In the genomic region with DNA sequence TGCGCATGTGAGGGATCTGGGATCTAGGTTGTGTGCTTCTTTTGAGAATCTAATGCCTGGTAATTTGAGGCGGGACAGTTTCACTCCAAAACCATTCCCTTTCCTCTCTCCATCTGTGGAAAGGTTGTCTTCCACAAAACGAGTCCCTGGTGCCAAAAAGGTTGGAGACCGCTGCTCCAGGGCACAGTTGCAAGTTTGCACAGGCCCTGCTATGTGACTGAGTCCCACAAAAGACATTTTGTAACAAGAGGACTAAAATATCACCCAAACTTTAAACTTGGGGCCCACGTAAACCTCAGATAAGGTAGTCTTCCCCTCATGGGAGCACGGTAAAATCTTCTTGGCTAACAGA, we compare ENCODE assay signal across 18 cellular contexts. TPM values are rescaled to one million over a fixed set of nuclear protein-coding genes. Genes with fewer than 3 reads are reported as not detected.
DNase-seq lines count a peak whose midpoint lies in the region; ATAC-seq, FAIRE-seq and TF ChIP-seq lines count a peak whose summit lies in the region.
"Had no signal": no experiment of that assay in that cellular context is flagged by ENCODE, and none has a peak within 500 bp of the region (broad histone marks: within the 10 kb centered on the region; RNA-seq: fewer than 3 reads in every experiment).

No MANE protein-coding gene starts in this region.

- POLR2A ChIA-PET in HepG2 (lab: Yijun Ruan, JAX): interaction anchor here (0.9 to 1.9 kb wide), 6 partner anchors 11 to 67 kb away, joined by 3 to 8 read pairs (median 4); a partner anchor contains a TSS

- DNase-seq in HepG2 (ENCODE audit: low spot score): no peak
- DNase-seq in right lobe of liver: no peak
- peak in 1 of 2 donors; percentile 85 for DNase-seq in breast epithelium (ENCODE audit: low spot score in 2 of 2)
- no peak for DNase-seq in keratinocyte (ENCODE audit: low read depth, low spot score)
- no peak for DNase-seq in smooth muscle cell (lab: John Stamatoyannopoulos, UW; ENCODE audit: unreplicated experiment)
- no peak for DNase-seq in activated CD4-positive, alpha-beta T cell treated with anti-CD3 and anti-CD28 coated beads, Interleukin-2, amount 10 ng/mL, durations not matched to agents 24 days and 14 days
- DNase-seq in T-helper 2 cell: no peak
- DNase-seq in NCI-H524 treated with DMSO at 0.1 percent for 48 hours (lab: John Stamatoyannopoulos, UW): no peak
- DNase-seq: DMS79, HCEC 1CT, KBM-7, NCI-H1092 treated with DMSO at 0.1 percent for 48 hours, NCI-H1694 treated with DMSO at 0.1 percent for 48 hours, NCI-H345, Peyer's patch, SIG-M5 had no signal

- no peak overlapping the region for H3K4me3 Mint-ChIP-seq in activated CD4-positive, alpha-beta T cell treated with anti-CD3 and anti-CD28 coated beads, Interleukin-2, amount 10 ng/mL, durations not matched to agents 24 days and 14 days
- H3K4me3 Mint-ChIP-seq: CD14-positive monocyte had no signal

- no peak for ATAC-seq in HepG2
- ATAC-seq in right lobe of liver: no peak

- no peak overlapping the region for H3K27ac Mint-ChIP-seq in activated CD4-positive, alpha-beta T cell treated with anti-CD3 and anti-CD28 coated beads, Interleukin-2, amount 10 ng/mL, durations not matched to agents 24 days and 14 days
- H3K27ac Mint-ChIP-seq: CD14-positive monocyte had no signal

- WGBS in HepG2 (ENCODE audit: low lambda C conversion rate): 18% methylated on average over 6 of the region's 6 CpGs
- 86% methylated on average over 4 of the region's 6 CpGs for WGBS in right lobe of liver (ENCODE audit: insufficient coverage, low coverage, low lambda C conversion rate, missing lambda C conversion rate)
- 67% methylated on average over 6 of the region's 6 CpGs for WGBS in smooth muscle cell (ENCODE audit: low lambda C conversion rate)

- H3K4me3 ChIP-seq in HepG2 (replicated peaks in 1 of 3; ENCODE audit: insufficient read depth in 1 of 3, low read depth in 2 of 3, low read length in 3 of 3): peak overlapping the region; percentile 34 to 55 (median 45)
- no peak overlapping the region for H3K4me3 ChIP-seq in right lobe of liver
- H3K4me3 ChIP-seq in breast epithelium: no peak overlapping the region
- H3K4me3 ChIP-seq in keratinocyte (ENCODE audit: control insufficient read depth in 2 of 3, extremely low read depth in 1 of 3, insufficient read depth in 2 of 3, low read depth in 1 of 3, low read length in 3 of 3): peak overlapping the region in 1 of 3 experiments; percentile 6
- no peak overlapping the region for H3K4me3 ChIP-seq in smooth muscle cell
- H3K4me3 ChIP-seq: Peyer's patch had no signal

- no peaks in the 10 kb centered on the region for H3K36me3 ChIP-seq in HepG2 (replicated peaks in 1 of 2; ENCODE audit: control insufficient read depth in 1 of 2, insufficient read depth in 2 of 2, low read length in 2 of 2)
- H3K36me3 ChIP-seq in right lobe of liver: no peaks in the 10 kb centered on the region
- no peaks in the 10 kb centered on the region for H3K36me3 ChIP-seq in breast epithelium
- H3K36me3 ChIP-seq in keratinocyte (ENCODE audit: control insufficient read depth in 2 of 2, extremely low read depth in 1 of 2, insufficient read depth in 2 of 2, low read length in 2 of 2): no peaks in the 10 kb centered on the region
- H3K36me3 ChIP-seq in smooth muscle cell (ENCODE audit: low read depth): no peaks in the 10 kb centered on the region
- H3K36me3 ChIP-seq: Peyer's patch had no signal

- TF ChIP-seq CTCF in HepG2 (CRISPR knock-in tag; IDR thresholded peaks at IDR 0.05) (no peak), right lobe of liver (IDR thresholded peaks at IDR 0.05) (no peak), breast epithelium (IDR thresholded peaks at IDR 0.05) (no peak), keratinocyte (optimal IDR thresholded peaks at IDR 0.05 in 1 of 3, IDR thresholded peaks at IDR 0.05 in 1 of 3, conservative IDR thresholded peaks at IDR 0.05 in 1 of 3; ENCODE audit: extremely low read depth in 1 of 3, insufficient read depth in 2 of 3, low read length in 3 of 3) (no peak), smooth muscle cell (IDR thresholded peaks at IDR 0.05; ENCODE audit: borderline replicate concordance, insufficient read depth, poor library complexity, severe bottlenecking) (no peak)

- H3K79me2 ChIP-seq in HepG2 (ENCODE audit: insufficient read depth, low read length): no peaks in the 10 kb centered on the region
- no peaks in the 10 kb centered on the region for H3K79me2 ChIP-seq in keratinocyte (ENCODE audit: control insufficient read depth, insufficient read depth, low read length)
- no peaks in the 10 kb centered on the region for H3K79me2 ChIP-seq in smooth muscle cell (ENCODE audit: low read depth)

- no peaks in the 10 kb centered on the region for H3K9me3 Mint-ChIP-seq in activated CD4-positive, alpha-beta T cell treated with anti-CD3 and anti-CD28 coated beads, Interleukin-2, amount 10 ng/mL, durations not matched to agents 24 days and 14 days

- no peak for TF ChIP-seq EP300 in HepG2 (IDR thresholded peaks at IDR 0.05; ENCODE audit: low read depth in 2 of 2, low read length in 2 of 2)
- TF ChIP-seq EP300 in HepG2 (CRISPR knock-in tag; IDR thresholded peaks at IDR 0.05; ENCODE audit: borderline replicate concordance): no peak

- H3K4me1 Mint-ChIP-seq in activated CD4-positive, alpha-beta T cell treated with anti-CD3 and anti-CD28 coated beads, Interleukin-2, amount 10 ng/mL, durations not matched to agents 24 days and 14 days: peaks cover 20% of the 10 kb centered on the region

- peaks cover 5% of the 10 kb centered on the region for H3K27me3 Mint-ChIP-seq in activated CD4-positive, alpha-beta T cell treated with anti-CD3 and anti-CD28 coated beads, Interleukin-2, amount 10 ng/mL, durations not matched to agents 24 days and 14 days

- intact Hi-C loops in HepG2 (cut with micrococcal nuclease; ENCODE audit: unreplicated experiment): no loop called here
- intact Hi-C loops in right lobe of liver (cut with DNase I): no loop called here
- intact Hi-C loops in breast epithelium (cut with DNase I; ENCODE audit: low total_unique reads): no loop called here
- intact Hi-C loops in activated CD4-positive, alpha-beta T cell treated with anti-CD3 and anti-CD28 coated beads, Interleukin-2, amount 10 ng/mL, durations not matched to agents 24 days and 14 days (cut with micrococcal nuclease): no loop called here

- no TSS peak for BruUV-seq in HepG2 (replicated peaks; lab: Mats Ljungman, UMichigan)

- H3K4me1 ChIP-seq in HepG2 (ENCODE audit: insufficient read depth, low read length) (peaks cover 45% of the 10 kb centered on the region), right lobe of liver (peaks cover 0 to 21% (median 11%) of the 10 kb centered on the region in 4 donors), breast epithelium (peaks cover 0 to 10% of the 10 kb centered on the region in 2 donors), keratinocyte (ENCODE audit: control insufficient read depth, extremely low read depth, insufficient read depth, low read length) (peaks cover 34% of the 10 kb centered on the region), smooth muscle cell (ENCODE audit: low read depth) (peaks cover 20% of the 10 kb centered on the region)

- H3K4me2 ChIP-seq in HepG2 (ENCODE audit: low read depth, low read length) (peak overlapping the region; percentile 66), keratinocyte (ENCODE audit: control insufficient read depth, extremely low read depth, insufficient read depth, low read depth, low read length) (peak overlapping the region; percentile 59), smooth muscle cell (no peak overlapping the region)

- peaks cover 14% of the 10 kb centered on the region for H3F3A ChIP-seq in smooth muscle cell (ENCODE audit: low read depth)

- no peak for TF ChIP-seq POLR2A in HepG2 (IDR thresholded peaks at IDR 0.05; ENCODE audit: insufficient read depth in 1 of 2, low read depth in 2 of 2, low read length in 2 of 2)
- TF ChIP-seq POLR2A in right lobe of liver (IDR thresholded peaks at IDR 0.05): no peak
- no peak for TF ChIP-seq POLR2A in breast epithelium (IDR thresholded peaks at IDR 0.05)

- H3K9ac ChIP-seq in HepG2 (ENCODE audit: insufficient read depth, low read depth, low read length): peak overlapping the region; percentile 58
- H3K9ac ChIP-seq in keratinocyte (ENCODE audit: control insufficient read depth, extremely low read depth, insufficient read depth, low read length): peak overlapping the region; percentile 43
- no peak overlapping the region for H3K9ac ChIP-seq in smooth muscle cell (ENCODE audit: low read depth)

- H2AFZ ChIP-seq in HepG2 (ENCODE audit: low read length) (peak overlapping the region; percentile 73), keratinocyte (ENCODE audit: control insufficient read depth, low read length) (peak overlapping the region; percentile 55), smooth muscle cell (ENCODE audit: low read depth) (peak overlapping the region; percentile 70)

- H3K27me3 ChIP-seq in HepG2 (ENCODE audit: control insufficient read depth in 1 of 2, insufficient read depth in 2 of 2, low read length in 2 of 2) (no peaks in the 10 kb centered on the region), right lobe of liver (no peaks in the 10 kb centered on the region), breast epithelium (no peaks in the 10 kb centered on the region), keratinocyte (ENCODE audit: control insufficient read depth, extremely low read depth, insufficient read depth, low read length) (no peaks in the 10 kb centered on the region), smooth muscle cell (ENCODE audit: low read depth) (no peaks in the 10 kb centered on the region)
- H3K27me3 ChIP-seq: Peyer's patch had no signal

- dilution Hi-C loops in keratinocyte (cut with MboI; ENCODE audit: extremely low pct_ligation_motif_present, low sequenced_read_pairs): no loop called here

- FAIRE-seq in HepG2 (lab: Jason Lieb, UNC) (peak; percentile 72), keratinocyte (lab: Jason Lieb, UNC) (peak; percentile 75)
- FAIRE-seq: GM12891 had no signal

- H3K9me1 ChIP-seq in keratinocyte (ENCODE audit: control insufficient read depth, extremely low read depth, insufficient read depth, low read length): no peaks in the 10 kb centered on the region

- TF ChIP-seq RAD21 in HepG2 (CRISPR knock-in tag; IDR thresholded peaks at IDR 0.05): no peak

- H4K20me1 ChIP-seq in HepG2 (ENCODE audit: insufficient read depth, low read length): no peaks in the 10 kb centered on the region
- H4K20me1 ChIP-seq in keratinocyte (ENCODE audit: control insufficient read depth, extremely low read depth, insufficient read depth, low read length): no peaks in the 10 kb centered on the region
- no peaks in the 10 kb centered on the region for H4K20me1 ChIP-seq in smooth muscle cell (ENCODE audit: low read depth)

- CTCF ChIA-PET in HepG2 (lab: Yijun Ruan, JAX; ENCODE audit: low intra/inter-chr PET ratio, low total read pairs): no interaction called here

- H3K27ac ChIP-seq in HepG2 (ENCODE audit: extremely low read length, insufficient read depth, low read length) (peak overlapping the region; percentile 34), right lobe of liver (no peak overlapping the region), breast epithelium (peak overlapping the region; percentile 58 to 84), keratinocyte (ENCODE audit: control insufficient read depth, insufficient read depth, low read length) (peak overlapping the region; percentile 41), smooth muscle cell (ENCODE audit: low read depth) (peak overlapping the region; percentile 30)
- H3K27ac ChIP-seq: Peyer's patch had no signal

- no peaks in the 10 kb centered on the region for H3K36me3 Mint-ChIP-seq in activated CD4-positive, alpha-beta T cell treated with anti-CD3 and anti-CD28 coated beads, Interleukin-2, amount 10 ng/mL, durations not matched to agents 24 days and 14 days (ENCODE audit: low read depth)
- H3K36me3 Mint-ChIP-seq: CD14-positive monocyte had no signal

- H3K9me3 ChIP-seq in HepG2 (ENCODE audit: low read length) (no peaks in the 10 kb centered on the region), right lobe of liver (no peaks in the 10 kb centered on the region), breast epithelium (no peaks in the 10 kb centered on the region), keratinocyte (ENCODE audit: control insufficient read depth, low read depth, low read length) (no peaks in the 10 kb centered on the region), smooth muscle cell (replicated peaks; ENCODE audit: low read depth) (no peaks in the 10 kb centered on the region)
- H3K9me3 ChIP-seq: Peyer's patch had no signal

- in situ Hi-C loops in HepG2 (cut with HindIII; ENCODE audit: extremely low pct_ligation_motif_present, low pct_unique_long_range_greater_than_20kb): no loop called here

RNA-seq across cellular contexts. Expression of a gene that starts 5.8 kb away (rescaled TPM):
- 7.7 and 8.1 TPM in 2 replicates for total RNA-seq in HepG2 (2016; rRNA removed; fragmentation: Illumina TruSeq; extraction: Trizol)
- total RNA-seq in HepG2 (2016; cell fraction: cytosol; rRNA removed; fragmentation: Illumina TruSeq; extraction: Trizol; ENCODE audit: low read depth): 1.2 TPM in 2 replicates
- total RNA-seq in HepG2 (2016; cell fraction: insoluble cytoplasmic fraction; rRNA removed; fragmentation: Illumina TruSeq; extraction: Trizol): 8.0 and 8.1 TPM in 2 replicates
- total RNA-seq in HepG2 (2016; cell fraction: membrane; rRNA removed; fragmentation: Illumina TruSeq; extraction: Trizol): 3.0 and 4.0 TPM in 2 replicates
- 10.3 and 11.5 TPM in 2 replicates for total RNA-seq in HepG2 (2016; cell fraction: nucleus; rRNA removed; fragmentation: Illumina TruSeq; extraction: Trizol)
- 1.8 and 2.9 TPM in 2 replicates for polyA plus RNA-seq in HepG2 (2011; rRNA removed)
- polyA plus RNA-seq in HepG2 (2011; cell fraction: cytosol; rRNA removed): 1.1 TPM in 2 replicates
- polyA plus RNA-seq in HepG2 (2011; cell fraction: nucleus; rRNA removed): 2.0 and 3.3 TPM in 2 replicates
- 2.5 and 4.6 TPM in 2 replicates for polyA plus RNA-seq in HepG2 (2012)
- 0.44 and 0.57 TPM in 2 replicates for polyA plus RNA-seq in HepG2 (2016; cell fraction: cytosol; fragmentation: Illumina TruSeq; extraction: Trizol; ENCODE audit: low read depth)
- 7.1 and 7.8 TPM in 2 replicates for polyA plus RNA-seq in HepG2 (2016; cell fraction: insoluble cytoplasmic fraction; fragmentation: Illumina TruSeq; extraction: Trizol; ENCODE audit: low read depth)
- polyA plus RNA-seq in HepG2 (2016; cell fraction: membrane; fragmentation: Illumina TruSeq; extraction: Trizol; ENCODE audit: low read depth): 1.4 and 1.7 TPM in 2 replicates
- polyA plus RNA-seq in HepG2 (2016; cell fraction: nucleus; fragmentation: Illumina TruSeq; extraction: Trizol; ENCODE audit: insufficient read depth, low read depth): 19.1 and 20.1 TPM in 2 replicates
- 2.3 and 10.9 TPM in 2 replicates for polyA minus RNA-seq in HepG2 (2011; rRNA and poly(A)+ RNA removed; ENCODE audit: low replicate concordance)
- polyA minus RNA-seq in HepG2 (2011; cell fraction: cytosol; rRNA and poly(A)+ RNA removed): 1.8 and 2.5 TPM in 2 replicates
- polyA minus RNA-seq in HepG2 (2011; cell fraction: nucleus; rRNA and poly(A)+ RNA removed): 3.4 and 5.7 TPM in 2 replicates
- 1 to 10 TPM in 5 of 6 experiments, under 1 TPM in 1; 0.73 to 9.2 (median 2.6) TPM for total RNA-seq in right lobe of liver
- total RNA-seq in breast epithelium: 1 to 10 TPM in 2 of 3 donors, under 1 TPM in 1; 0.98 to 1.8 (median 1.2) TPM
- 0.35 to 2.2 TPM (median 2.0 TPM) in 3 replicates for polyA plus RNA-seq in keratinocyte
- 0.27 TPM for polyA plus RNA-seq in keratinocyte (2011; ENCODE audit: low read depth)
- 0.32 and 0.60 TPM in 2 replicates for polyA plus RNA-seq in keratinocyte (2011; cell fraction: cytosol; rRNA removed)
- polyA plus RNA-seq in keratinocyte (2011; cell fraction: nucleus; rRNA removed): 0.28 and 0.52 TPM in 2 replicates
- 0.23 and 2.7 TPM in 2 replicates for polyA plus RNA-seq in keratinocyte (2012; ENCODE audit: low replicate concordance)
- 0.16 to 1.7 TPM (median 1.5 TPM) in 3 replicates for polyA minus RNA-seq in keratinocyte
- 1.5 TPM for polyA minus RNA-seq in keratinocyte (2011; cell fraction: cytosol; rRNA and poly(A)+ RNA removed)
- 0.21 and 1.2 TPM in 2 replicates for polyA minus RNA-seq in keratinocyte (2011; cell fraction: nucleus; rRNA and poly(A)+ RNA removed)
- 2.8 and 3.9 TPM in 2 replicates for total RNA-seq in smooth muscle cell
- polyA plus RNA-seq in smooth muscle cell: 1.3 and 3.2 TPM in 2 replicates
- total RNA-seq in activated CD4-positive, alpha-beta T cell treated with anti-CD3 and anti-CD28 coated beads, Interleukin-2, amount 10 ng/mL, durations not matched to agents 24 days and 14 days: 21.7 and 22.1 TPM in 2 replicates

RNA-seq across cellular contexts. Expression of a gene that starts 26.0 kb away (rescaled TPM):
- total RNA-seq in HepG2 (2016; rRNA removed; fragmentation: Illumina TruSeq; extraction: Trizol) (14.3 and 16.9 TPM in 2 replicates), right lobe of liver (1 to 10 TPM; 1.4 to 6.2 (median 4.7) TPM), breast epithelium (10 to 100 TPM in 2 of 3 donors, 1 to 10 TPM in 1; 9.7 to 26.6 (median 22.3) TPM), smooth muscle cell (12.1 and 13.5 TPM in 2 replicates)
- total RNA-seq in HepG2 (2016; cell fraction: cytosol; rRNA removed; fragmentation: Illumina TruSeq; extraction: Trizol; ENCODE audit: low read depth): 18.4 and 20.8 TPM in 2 replicates
- total RNA-seq in HepG2 (2016; cell fraction: insoluble cytoplasmic fraction; rRNA removed; fragmentation: Illumina TruSeq; extraction: Trizol): 15.7 TPM in 2 replicates
- 19.9 and 20.6 TPM in 2 replicates for total RNA-seq in HepG2 (2016; cell fraction: membrane; rRNA removed; fragmentation: Illumina TruSeq; extraction: Trizol)
- total RNA-seq in HepG2 (2016; cell fraction: nucleus; rRNA removed; fragmentation: Illumina TruSeq; extraction: Trizol): 7.3 and 8.2 TPM in 2 replicates
- polyA plus RNA-seq in HepG2 (2011; rRNA removed) (21.7 and 26.6 TPM in 2 replicates), keratinocyte (4.5 to 7.7 TPM (median 6.8 TPM) in 3 replicates), smooth muscle cell (26.8 and 28.9 TPM in 2 replicates)
- 20.8 and 23.4 TPM in 2 replicates for polyA plus RNA-seq in HepG2 (2011; cell fraction: cytosol; rRNA removed)
- 12.7 and 13.6 TPM in 2 replicates for polyA plus RNA-seq in HepG2 (2011; cell fraction: nucleus; rRNA removed)
- 42.1 and 46.6 TPM in 2 replicates for polyA plus RNA-seq in HepG2 (2012)
- polyA plus RNA-seq in HepG2 (2016; cell fraction: cytosol; fragmentation: Illumina TruSeq; extraction: Trizol; ENCODE audit: low read depth): 13.3 and 14.9 TPM in 2 replicates
- 23.9 and 25.8 TPM in 2 replicates for polyA plus RNA-seq in HepG2 (2016; cell fraction: insoluble cytoplasmic fraction; fragmentation: Illumina TruSeq; extraction: Trizol; ENCODE audit: low read depth)
- 20.6 and 21.6 TPM in 2 replicates for polyA plus RNA-seq in HepG2 (2016; cell fraction: membrane; fragmentation: Illumina TruSeq; extraction: Trizol; ENCODE audit: low read depth)
- polyA plus RNA-seq in HepG2 (2016; cell fraction: nucleus; fragmentation: Illumina TruSeq; extraction: Trizol; ENCODE audit: insufficient read depth, low read depth): 23.5 and 25.3 TPM in 2 replicates
- 1.4 and 6.0 TPM in 2 replicates for polyA minus RNA-seq in HepG2 (2011; rRNA and poly(A)+ RNA removed; ENCODE audit: low replicate concordance)
- 9.7 and 10.0 TPM in 2 replicates for polyA minus RNA-seq in HepG2 (2011; cell fraction: cytosol; rRNA and poly(A)+ RNA removed)
- 10.3 and 10.7 TPM in 2 replicates for polyA minus RNA-seq in HepG2 (2011; cell fraction: nucleus; rRNA and poly(A)+ RNA removed)
- polyA plus RNA-seq in keratinocyte (2011; ENCODE audit: low read depth): 10.8 TPM
- polyA plus RNA-seq in keratinocyte (2011; cell fraction: cytosol; rRNA removed): 6.6 and 8.4 TPM in 2 replicates
- 6.3 and 8.0 TPM in 2 replicates for polyA plus RNA-seq in keratinocyte (2011; cell fraction: nucleus; rRNA removed)
- 8.4 and 9.3 TPM in 2 replicates for polyA plus RNA-seq in keratinocyte (2012; ENCODE audit: low replicate concordance)
- polyA minus RNA-seq in keratinocyte: 1.0 to 3.3 TPM (median 2.6 TPM) in 3 replicates
- 4.6 TPM for polyA minus RNA-seq in keratinocyte (2011; cell fraction: cytosol; rRNA and poly(A)+ RNA removed)
- polyA minus RNA-seq in keratinocyte (2011; cell fraction: nucleus; rRNA and poly(A)+ RNA removed): 1.4 and 1.9 TPM in 2 replicates
- 8.8 and 9.1 TPM in 2 replicates for total RNA-seq in activated CD4-positive, alpha-beta T cell treated with anti-CD3 and anti-CD28 coated beads, Interleukin-2, amount 10 ng/mL, durations not matched to agents 24 days and 14 days

RNA-seq across cellular contexts. Expression of a gene that starts 40.5 kb away (rescaled TPM):
- total RNA-seq in HepG2 (2016; rRNA removed; fragmentation: Illumina TruSeq; extraction: Trizol) (59.6 and 96.2 TPM in 2 replicates), right lobe of liver (10 to 100 TPM; 28.9 to 48.1 (median 34.3) TPM), breast epithelium (10 to 100 TPM; 21.2 to 25.6 (median 21.3) TPM), smooth muscle cell (15.7 and 25.5 TPM in 2 replicates)
- 187 and 190 TPM in 2 replicates for total RNA-seq in HepG2 (2016; cell fraction: cytosol; rRNA removed; fragmentation: Illumina TruSeq; extraction: Trizol; ENCODE audit: low read depth)
- 58.0 and 98.8 TPM in 2 replicates for total RNA-seq in HepG2 (2016; cell fraction: insoluble cytoplasmic fraction; rRNA removed; fragmentation: Illumina TruSeq; extraction: Trizol)
- total RNA-seq in HepG2 (2016; cell fraction: membrane; rRNA removed; fragmentation: Illumina TruSeq; extraction: Trizol): 218 and 226 TPM in 2 replicates
- total RNA-seq in HepG2 (2016; cell fraction: nucleus; rRNA removed; fragmentation: Illumina TruSeq; extraction: Trizol): 63.3 and 75.6 TPM in 2 replicates
- polyA plus RNA-seq in HepG2 (2011; rRNA removed) (97.4 and 103 TPM in 2 replicates), keratinocyte (12.4 to 20.4 TPM (median 19.8 TPM) in 3 replicates), smooth muscle cell (16.5 and 25.5 TPM in 2 replicates)
- polyA plus RNA-seq in HepG2 (2011; cell fraction: cytosol; rRNA removed): 70.4 and 119 TPM in 2 replicates
- polyA plus RNA-seq in HepG2 (2011; cell fraction: nucleus; rRNA removed): 52.2 and 66.4 TPM in 2 replicates
- 137 and 167 TPM in 2 replicates for polyA plus RNA-seq in HepG2 (2012)
- polyA plus RNA-seq in HepG2 (2016; cell fraction: cytosol; fragmentation: Illumina TruSeq; extraction: Trizol; ENCODE audit: low read depth): 214 and 245 TPM in 2 replicates
- polyA plus RNA-seq in HepG2 (2016; cell fraction: insoluble cytoplasmic fraction; fragmentation: Illumina TruSeq; extraction: Trizol; ENCODE audit: low read depth): 71.1 and 77.0 TPM in 2 replicates
- polyA plus RNA-seq in HepG2 (2016; cell fraction: membrane; fragmentation: Illumina TruSeq; extraction: Trizol; ENCODE audit: low read depth): 233 and 237 TPM in 2 replicates
- 115 and 125 TPM in 2 replicates for polyA plus RNA-seq in HepG2 (2016; cell fraction: nucleus; fragmentation: Illumina TruSeq; extraction: Trizol; ENCODE audit: insufficient read depth, low read depth)
- polyA minus RNA-seq in HepG2 (2011; rRNA and poly(A)+ RNA removed; ENCODE audit: low replicate concordance): 5.1 and 25.0 TPM in 2 replicates
- polyA minus RNA-seq in HepG2 (2011; cell fraction: cytosol; rRNA and poly(A)+ RNA removed): 50.7 and 55.5 TPM in 2 replicates
- 68.4 and 80.7 TPM in 2 replicates for polyA minus RNA-seq in HepG2 (2011; cell fraction: nucleus; rRNA and poly(A)+ RNA removed)
- polyA plus RNA-seq in keratinocyte (2011; ENCODE audit: low read depth): 6.6 TPM
- polyA plus RNA-seq in keratinocyte (2011; cell fraction: cytosol; rRNA removed): 18.3 and 30.7 TPM in 2 replicates
- 14.2 and 18.8 TPM in 2 replicates for polyA plus RNA-seq in keratinocyte (2011; cell fraction: nucleus; rRNA removed)
- polyA plus RNA-seq in keratinocyte (2012; ENCODE audit: low replicate concordance): 16.3 and 21.8 TPM in 2 replicates
- polyA minus RNA-seq in keratinocyte: 5.7 to 17.3 TPM (median 5.9 TPM) in 3 replicates
- 8.6 TPM for polyA minus RNA-seq in keratinocyte (2011; cell fraction: cytosol; rRNA and poly(A)+ RNA removed)
- 6.9 and 11.1 TPM in 2 replicates for polyA minus RNA-seq in keratinocyte (2011; cell fraction: nucleus; rRNA and poly(A)+ RNA removed)
- total RNA-seq in activated CD4-positive, alpha-beta T cell treated with anti-CD3 and anti-CD28 coated beads, Interleukin-2, amount 10 ng/mL, durations not matched to agents 24 days and 14 days: 5.2 and 6.1 TPM in 2 replicates

Comparison
In these comparisons a context has a peak if more than half of its experiments do, and no peak if none do; other contexts are left out.
1. H3K27ac ChIP-seq: peak in HepG2 (single experiment), breast epithelium (2 of 2), keratinocyte (single experiment) and smooth muscle cell (single experiment); none in right lobe of liver (0 of 3).
2. H3K4me3 ChIP-seq: peak in HepG2 (3 of 3); none in right lobe of liver (0 of 3), breast epithelium (0 of 3) and smooth muscle cell (single experiment).
3. Peak in every context shown above with its lines, with median percentiles within 50 percentile points of each other: H2AFZ ChIP-seq.